Comparison of ENCODE assay signal across 1 cellular context in the genomic region with DNA sequence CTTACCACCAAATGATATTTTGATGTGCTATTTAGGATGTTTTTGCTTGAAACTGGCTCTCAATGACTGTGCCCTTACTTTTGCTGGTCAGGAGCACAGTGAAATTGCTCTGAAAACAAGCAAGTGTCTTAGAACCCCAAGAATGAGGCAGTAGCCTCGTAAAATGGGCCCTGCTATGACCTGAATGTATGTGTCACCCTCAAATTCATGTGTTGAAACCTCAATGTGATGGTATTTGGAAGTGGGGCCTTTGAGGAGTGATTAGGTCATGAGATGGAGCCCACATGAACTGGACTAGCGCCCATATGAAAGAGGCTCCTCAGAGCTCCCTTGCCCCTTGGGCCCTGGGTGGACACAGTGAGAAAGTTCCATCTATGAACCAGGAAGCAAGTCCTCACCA.
TF ChIP-seq lines count a peak whose summit lies in the region.

No MANE protein-coding gene starts in this region.

TF ChIP-seq in H1, 55 proteins besides CTCF, POLR2A, EP300 and RAD21:
- no peak for TF ChIP-seq ASH2L (IDR thresholded peaks at IDR 0.05; ENCODE audit: low read length)
- TF ChIP-seq SRF (IDR thresholded peaks at IDR 0.05; ENCODE audit: low read depth, low read length), result no peak
- no peak for TF ChIP-seq RXRA (IDR thresholded peaks at IDR 0.05; ENCODE audit: insufficient read depth, low read depth, low read length)
TF ChIP-seq in H1: peak in this region for 0.
